In genomic region chr11:91955206-91955605, GRCh38 we compare ENCODE assay signal across 34 cellular contexts.
"Had no signal": no experiment of that assay in that cellular context is flagged by ENCODE, and none has a peak within 500 bp of the region (broad histone marks: within the 10 kb centered on the region; RNA-seq: fewer than 3 reads in every experiment).

No MANE protein-coding gene starts in this region.

- H3K9me3 ChIP-seq: adrenal gland had no signal

- H3K4me3 ChIP-seq: adrenal gland, body of pancreas, breast epithelium had no signal

- H3K27ac ChIP-seq: adrenal gland, body of pancreas, brain microvascular endothelial cell, breast epithelium, VCaP had no signal

- H3K4me1 ChIP-seq: adrenal gland, breast epithelium had no signal

- H3K36me3 ChIP-seq: adrenal gland, brain microvascular endothelial cell, breast epithelium had no signal

- DNase-seq: activated B cell treated with CpG ODN at 0.5 μM for 24 hours; activated CD4-positive, alpha-beta memory T cell treated with anti-CD3 and anti-CD28 coated beads for 36 hours; activated CD4-positive, alpha-beta T cell treated with anti-CD3 and anti-CD28 coated beads for 4 hours; activated CD4-positive, alpha-beta T cell treated with anti-CD3 and anti-CD28 coated beads, Interleukin-2, amount 10 ng/mL, durations not matched to agents 24 days and 14 days; activated CD4-positive, alpha-beta T cell treated with anti-CD3 and anti-CD28 coated beads, Interleukin-2, amount 50 U/mL, for 1 hour; activated CD4-positive, alpha-beta T cell treated with anti-CD3 and anti-CD28 coated beads, Interleukin-2, amount 50 U/mL, for 4 hours; activated CD4-positive, CD25-positive, alpha-beta regulatory T cell treated with anti-CD3 and anti-CD28 coated beads, Interleukin-2, amount 50 U/mL, for 72 hours; activated CD8-positive, alpha-beta memory T cell treated with anti-CD3 and anti-CD28 coated beads, Interleukin-2, amount 50 U/mL, for 4 hours; activated CD8-positive, alpha-beta T cell treated with anti-CD3 and anti-CD28 coated beads for 36 hours; activated effector memory CD4-positive, alpha-beta T cell treated with anti-CD3 and anti-CD28 coated beads, Interleukin-2, amount 50 U/mL, for 16 hours; activated gamma-delta T cell treated with Interleukin-2 at 50 U/mL for 16 hours; activated naive CD4-positive, alpha-beta T cell; activated naive CD4-positive, alpha-beta T cell treated with anti-CD3 and anti-CD28 coated beads for 36 hours; activated naive CD4-positive, alpha-beta T cell treated with anti-CD3 and anti-CD28 coated beads, Interleukin-2, amount 50 U/mL, for 16 hours; activated naive CD8-positive, alpha-beta T cell treated with anti-CD3 and anti-CD28 coated beads for 36 hours; activated T-cell treated with anti-CD3 and anti-CD28 coated beads for 4 hours; activated T-cell treated with anti-CD3 and anti-CD28 coated beads, Interleukin-2, amount 50 U/mL, for 1 hour; activated T-cell treated with anti-CD3 and anti-CD28 coated beads, Interleukin-2, amount 50 U/mL, for 4 hours; activated T-cell treated with anti-CD3 and anti-CD28 coated beads, Interleukin-2, amount 50 U/mL, for 72 hours; adrenal gland; amniotic stem cell; aorta; body of pancreas; brain microvascular endothelial cell; central memory CD4-positive, alpha-beta T cell; T-helper 1 cell; T-helper 2 cell; T-helper 9 cell had no signal

- ATAC-seq: activated CD8-positive, alpha-beta T cell treated with anti-CD3 and anti-CD28 coated beads for 36 hours; activated naive CD4-positive, alpha-beta T cell treated with anti-CD3 and anti-CD28 coated beads, Interleukin-2, amount 50 U/mL, for 72 hours; activated T-cell treated with anti-CD3 and anti-CD28 coated beads, Interleukin-2, amount 50 U/mL, for 4 hours; activated T-cell treated with anti-CD3 and anti-CD28 coated beads, Interleukin-2, amount 50 U/mL, for 72 hours; activated T-helper 17 cell treated with anti-CD3 and anti-CD28 coated beads, Interleukin-2, amount 50 U/mL, for 72 hours; body of pancreas had no signal

- FAIRE-seq: astrocyte, TTC549 had no signal

- H3K27me3 ChIP-seq: adrenal gland, body of pancreas, brain microvascular endothelial cell, breast epithelium had no signal
